Comparison of ENCODE assay signal across 23 cellular contexts in the genomic region with DNA sequence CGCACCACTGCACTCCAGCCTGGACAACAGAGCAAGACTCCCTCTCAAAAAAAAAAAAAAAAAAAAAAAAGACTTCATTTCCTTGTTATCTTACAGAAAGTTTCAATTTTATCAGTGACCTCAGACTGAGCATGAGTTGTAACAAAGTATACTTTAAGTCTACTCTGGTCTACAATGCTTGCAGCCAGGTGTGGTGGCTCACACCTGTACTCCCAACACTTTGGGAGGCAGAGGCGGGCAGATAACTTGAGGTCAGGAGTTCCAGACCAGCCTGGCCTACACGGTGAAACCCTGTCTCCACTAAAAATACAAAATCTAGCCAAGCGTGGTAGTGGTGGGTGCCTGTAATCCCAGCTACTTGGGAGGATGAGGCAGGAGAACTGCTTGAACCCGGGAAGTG. TPM values are rescaled to one million over a fixed set of nuclear protein-coding genes. Genes with fewer than 3 reads are reported as not detected.
"Had no signal": no experiment of that assay in that cellular context is flagged by ENCODE, and none has a peak within 500 bp of the region (broad histone marks: within the 10 kb centered on the region; RNA-seq: fewer than 3 reads in every experiment).

No MANE protein-coding gene starts in this region.

- H3K9me3 ChIP-seq: ascending aorta, gastrocnemius medialis, left ventricle myocardium inferior, mucosa of descending colon, ovary, SK-N-SH, tibial nerve, uterus had no signal

- H3K36me3 ChIP-seq: ovary, uterus had no signal

- H3K27ac Mint-ChIP-seq: activated CD4-positive, alpha-beta memory T cell treated with anti-CD3 and anti-CD28 coated beads, Interleukin-2, amount 10 ng/mL, durations not matched to agents 7 days and 5 days had no signal

- DNase-seq: activated CD4-positive, alpha-beta memory T cell treated with anti-CD3 and anti-CD28 coated beads, Interleukin-2, amount 10 ng/mL, durations not matched to agents 7 days and 5 days; activated CD4-positive, alpha-beta T cell treated with anti-CD3 and anti-CD28 coated beads for 48 hours; activated CD4-positive, CD25-positive, alpha-beta regulatory T cell; activated gamma-delta T cell treated with Interleukin-2 at 50 U/mL for 16 hours; effector CD4-positive, alpha-beta T cell; gastrocnemius medialis; head of caudate nucleus; kidney glomerular epithelial cell; left ventricle myocardium inferior; mucosa of descending colon; naive B cell; ovary; SK-N-SH; stimulated activated CD4-positive, alpha-beta T cell treated with anti-CD3 and anti-CD28 coated beads, Interleukin-4, amount 100 ng/mL, for 24 hours; stimulated activated naive CD4-positive, alpha-beta T cell; uterus had no signal

- H3K27me3 ChIP-seq: ascending aorta, gastrocnemius medialis, ovary, tibial nerve, uterus had no signal

- H3K27me3 Mint-ChIP-seq: activated CD4-positive, alpha-beta memory T cell treated with anti-CD3 and anti-CD28 coated beads, Interleukin-2, amount 10 ng/mL, durations not matched to agents 7 days and 5 days; naive B cell had no signal

- H3K4me3 ChIP-seq: ascending aorta, gastrocnemius medialis, left ventricle myocardium inferior, mucosa of descending colon, ovary, smooth muscle cell, tibial nerve, uterus had no signal

- H3K27ac ChIP-seq: ascending aorta, gastrocnemius medialis, left ventricle myocardium inferior, ovary, tibial nerve, uterus had no signal

- ATAC-seq: esophagus mucosa, gastrocnemius medialis, mucosa of descending colon, sciatic nerve had no signal

- H3K4me3 Mint-ChIP-seq: activated CD4-positive, alpha-beta memory T cell treated with anti-CD3 and anti-CD28 coated beads, Interleukin-2, amount 10 ng/mL, durations not matched to agents 7 days and 5 days had no signal

- H3K9me3 Mint-ChIP-seq: activated CD4-positive, alpha-beta memory T cell treated with anti-CD3 and anti-CD28 coated beads, Interleukin-2, amount 10 ng/mL, durations not matched to agents 7 days and 5 days; naive B cell had no signal

RNA-seq across cellular contexts. Expression of gene RPGRIP1, which starts 28.7 kb away (rescaled TPM):
- total RNA-seq: activated CD4-positive, alpha-beta memory T cell treated with anti-CD3 and anti-CD28 coated beads, Interleukin-2, amount 10 ng/mL, durations not matched to agents 7 days and 5 days; ascending aorta; bronchial epithelial cell; esophagus mucosa; gastrocnemius medialis; pulmonary artery endothelial cell; smooth muscle cell had no signal
